8 cellular contexts compared by ENCODE assay signal in genomic region chr15:82047493-82048446, GRCh38. TPM values are rescaled to one million over a fixed set of nuclear protein-coding genes. Genes with fewer than 3 reads are reported as not detected.
DNase-seq lines count a peak whose midpoint lies in the region; ATAC-seq, FAIRE-seq and TF ChIP-seq lines count a peak whose summit lies in the region.

No MANE protein-coding gene starts in this region.

- H3K27me3 ChIP-seq in esophagus muscularis mucosa, result peaks cover 0 to 4% (median 0%) of the 10 kb centered on the region in 4 donors

- TF ChIP-seq CTCF in A549 (IDR thresholded peaks at IDR 0.05), result no peak; the same call in 2 of the 3 replicates
- TF ChIP-seq CTCF in RWPE1 (conservative IDR thresholded peaks at IDR 0.05; ENCODE audit: low read depth), result peak; percentile 44; the same call in 1 of the 2 replicates
- TF ChIP-seq CTCF in esophagus muscularis mucosa (IDR thresholded peaks at IDR 0.05), result no peak
- TF ChIP-seq CTCF in nephron progenitor cell (IDR thresholded peaks at IDR 0.05), result no peak

- DNase-seq in A549 (ENCODE audit: low read depth in 1 of 2, low spot score in 1 of 2), result peak in 1 of 2 experiments; percentile 62
- peak; percentile 12 for DNase-seq in GM19239 (ENCODE audit: insufficient read length, low spot score)
- DNase-seq in RWPE1 (ENCODE audit: low spot score), result peak; percentile 9
- DNase-seq in esophagus muscularis mucosa (ENCODE audit: extremely low spot score), result no peak
- DNase-seq in nephron progenitor cell, result no peak
- DNase-seq in activated effector memory CD4-positive, alpha-beta T cell treated with anti-CD3 and anti-CD28 coated beads, Interleukin-2, amount 50 U/mL, for 16 hours, result no peak
- DNase-seq in DMS153 treated with DMSO at 0.1 percent for 48 hours (lab: John Stamatoyannopoulos, UW; ENCODE audit: unreplicated experiment), result no peak

- peak overlapping the region; percentile 85 for H3K4me3 Mint-ChIP-seq in nephron progenitor cell

- H3K4me1 Mint-ChIP-seq in nephron progenitor cell, result peaks cover 40% of the 10 kb centered on the region

- H3K4me3 ChIP-seq in A549 (peak overlapping the region; percentile 61), esophagus muscularis mucosa (peak overlapping the region; percentile 65 to 97 (median 92))

- CTCF ChIA-PET in A549 (lab: Yijun Ruan, JAX) (interaction anchor here (0.6 to 3.7 kb wide), 22 partner anchors 8 to 775 kb away, joined by 3 to 16 read pairs (median 4); partner anchors contain the start of gene RPS17), RWPE1 (lab: Yijun Ruan, JAX) (interaction anchor here (0.7 to 0.8 kb wide), 3 partner anchors 25 to 579 kb away, joined by 3 to 5 read pairs (median 3); no protein-coding TSS in a partner anchor)

- 55% methylated on average over 39 of the region's 50 CpGs for WGBS in A549 (ENCODE audit: missing lambda C conversion rate)
- WGBS in esophagus muscularis mucosa, result 49% methylated on average over 18 of the region's 50 CpGs

- TF ChIP-seq EP300 in A549 (IDR thresholded peaks at IDR 0.05) (no peak), esophagus muscularis mucosa (IDR thresholded peaks at IDR 0.05) (no peak)

- peak overlapping the region; percentile 93 for H3K4me2 ChIP-seq in A549

- peaks cover 10% of the 10 kb centered on the region for H3K36me3 Mint-ChIP-seq in nephron progenitor cell (ENCODE audit: low read depth)

- no peak for FAIRE-seq in A549 (lab: Jason Lieb, UNC)
- FAIRE-seq in GM19239 (lab: Jason Lieb, UNC), result no peak

- H3K27ac ChIP-seq in A549 (peak overlapping the region; percentile 78 to 93), RWPE1 (peak overlapping the region; percentile 98), esophagus muscularis mucosa (replicated peaks in 1 of 4) (peak overlapping the region; percentile 89 to 99 (median 96))

- peak overlapping the region; percentile 70 for H3K27ac Mint-ChIP-seq in nephron progenitor cell

- H3K9me3 Mint-ChIP-seq in nephron progenitor cell, result no peaks in the 10 kb centered on the region

- H3K4me1 ChIP-seq in A549 (peaks cover 4% of the 10 kb centered on the region; the same call in 1 of the 3 replicates), esophagus muscularis mucosa (peaks cover 20 to 35% (median 28%) of the 10 kb centered on the region in 4 donors)

- no peaks in the 10 kb centered on the region for H3K9me3 ChIP-seq in A549
- no peaks in the 10 kb centered on the region for H3K9me3 ChIP-seq in esophagus muscularis mucosa

- intact Hi-C loops in esophagus muscularis mucosa (cut with DNase I), result loop anchor here (2.0 to 10.0 kb wide), 5 partner anchors 91 to 1353 kb away; partner anchors contain the start of gene ABHD17C

- TF ChIP-seq RAD21 in A549 (conservative IDR thresholded peaks at IDR 0.05 in 1 of 2, IDR thresholded peaks at IDR 0.05 in 1 of 2), result no peak

- H3K36me3 ChIP-seq in esophagus muscularis mucosa, result peaks cover 0 to 8% (median 2%) of the 10 kb centered on the region in 4 donors

- ATAC-seq in A549, result peak; percentile 6 to 21; a peak in 5 of 6 replicates
- no peak for ATAC-seq in GM21526 (IDR thresholded peaks at IDR 0.05; ENCODE audit: low FRiP score, unreplicated experiment)

- TF ChIP-seq POLR2A in A549 (IDR thresholded peaks at IDR 0.05; ENCODE audit: low read length) (no peak), esophagus muscularis mucosa (IDR thresholded peaks at IDR 0.05; ENCODE audit: low read depth) (no peak)

- POLR2A ChIA-PET in A549 (lab: Yijun Ruan, JAX) (interaction anchor here (0.6 to 2.5 kb wide), 6 partner anchors 15 to 1047 kb away, joined by 3 to 17 read pairs (median 4); partner anchors contain the start of genes EFL1 and SAXO2), RWPE1 (lab: Yijun Ruan, JAX; ENCODE audit: low non-redundant PET) (no interaction called here)

- H3K27me3 Mint-ChIP-seq in nephron progenitor cell (ENCODE audit: low read depth, poor library complexity), result peaks cover 6% of the 10 kb centered on the region

TF ChIP-seq in A549, 52 proteins besides CTCF, POLR2A, EP300 and RAD21:
- TF ChIP-seq RNF2 (IDR thresholded peaks at IDR 0.05; ENCODE audit: borderline replicate concordance, low read depth) (peak; percentile 88; the same call in 1 of the 2 replicates), NFE2L2 (conservative IDR thresholded peaks at IDR 0.05; ENCODE audit: low read length) (no peak), KDM1A (IDR thresholded peaks at IDR 0.05; ENCODE audit: low read depth) (no peak), MAX (IDR thresholded peaks at IDR 0.05) (peak; percentile 77; the same call in 1 of the 2 replicates), CHD2 (IDR thresholded peaks at IDR 0.05; ENCODE audit: low read length, partially characterized antibody) (no peak), HDAC2 (IDR thresholded peaks at IDR 0.05) (0 out of 2 replicates have a peak, but pooled peaks have one; percentile 51), MYC (IDR thresholded peaks at IDR 0.05; ENCODE audit: borderline replicate concordance, low read length) (no peak; the same call in 1 of the 2 replicates), E2F6 (IDR thresholded peaks at IDR 0.05; ENCODE audit: borderline replicate concordance, low read depth) (peak; percentile 85)

RNA-seq across cellular contexts. Expression of gene MEX3B, which starts 2.0 kb away (rescaled TPM):
- polyA plus RNA-seq in A549 (2011; rRNA removed), result 1.8 and 2.3 TPM in 2 replicates
- 4.0 and 6.6 TPM in 2 replicates for polyA plus RNA-seq in A549 (2012; cell fraction: cytosol; rRNA removed)
- polyA plus RNA-seq in A549 (2012; cell fraction: nucleus; rRNA removed), result 7.4 and 9.9 TPM in 2 replicates
- 3.0 to 4.6 TPM (median 4.2 TPM) in 3 replicates for polyA plus RNA-seq in A549 (2017; fragmentation: RNase III; extraction: RNeasy Plus Mini Kit Qiagen cat#74134 plus additional on column Dnase treatment)
- 1.5 and 1.6 TPM in 2 replicates for polyA minus RNA-seq in A549 (2011; rRNA and poly(A)+ RNA removed)
- 1 to 10 TPM; 1.5 to 2.4 (median 1.9) TPM for total RNA-seq in esophagus muscularis mucosa

Comparison
In these comparisons a context has a peak if more than half of its experiments do, and no peak if none do; other contexts are left out.
1. DNase-seq: peak in GM19239 (single experiment) and RWPE1 (single experiment); none in esophagus muscularis mucosa (single experiment), nephron progenitor cell (single experiment), activated effector memory CD4-positive, alpha-beta T cell treated with anti-CD3 and anti-CD28 coated beads, Interleukin-2, amount 50 U/mL, for 16 hours (single experiment) and DMS153 treated with DMSO at 0.1 percent for 48 hours (single experiment).
2. Peak in every context shown above with its lines, with median percentiles within 50 percentile points of each other: H3K27ac ChIP-seq.